Comparison of ENCODE assay signal across 8 cellular contexts in the genomic region with DNA sequence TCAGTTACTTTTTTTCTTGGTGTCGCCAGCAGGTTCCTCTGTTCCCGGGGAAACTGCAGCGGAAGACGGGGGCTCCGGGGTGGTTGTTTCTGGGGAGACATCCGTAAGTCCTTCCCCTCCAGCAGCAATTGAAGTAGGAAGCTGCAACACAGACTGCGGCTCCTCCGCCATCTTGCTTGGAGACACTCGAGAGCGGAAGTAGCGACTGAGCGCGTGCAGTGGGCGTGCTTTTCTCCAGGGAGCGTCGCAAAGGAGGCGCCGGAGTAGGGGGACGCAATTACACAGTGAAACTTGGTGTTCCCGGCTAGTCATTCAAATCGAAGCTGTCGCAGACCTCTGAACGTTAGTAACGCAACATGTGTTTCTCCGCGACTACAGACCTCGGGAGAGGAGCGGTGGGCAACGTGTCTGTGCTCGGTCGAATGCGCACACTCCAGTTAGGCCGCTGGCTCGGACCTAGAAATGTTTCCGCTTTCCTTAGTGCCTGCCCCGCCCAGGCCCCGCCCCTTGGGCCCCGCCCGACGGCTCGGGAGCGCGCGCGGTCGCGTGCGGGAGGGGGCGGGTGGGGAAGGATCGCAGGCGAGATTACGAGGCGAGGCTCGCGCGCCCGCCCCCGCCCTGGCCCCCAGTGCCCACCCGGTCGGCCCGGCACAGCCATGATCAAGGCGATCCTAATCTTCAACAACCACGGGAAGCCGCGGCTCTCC.
A peak's percentile ranks its signal among the peaks of the same experiment; 100 is the strongest.
DNase-seq lines count a peak whose midpoint lies in the region; ATAC-seq and TF ChIP-seq lines count a peak whose summit lies in the region.

A gene (plus strand): TSS at position 554 of the 707 bp plus-strand sequence. CDS start 103 bp downstream, at position 657.
A gene (minus strand): TSS at position 184 of the 707 bp plus-strand sequence. CDS start 13 bp downstream, at position 171.

- peaks cover 11% of the 10 kb centered on the region for H3K36me3 ChIP-seq in BLaER1

- peak within 1 kb of the TSS; percentile 85 for H3K4me3 ChIP-seq in BLaER1
- H3K4me3 ChIP-seq in choroid plexus epithelial cell (ENCODE audit: low read depth, low read length): peak within 1 kb of the TSS; percentile 86

- H3K4me2 ChIP-seq in BLaER1: peak within 1 kb of the TSS; percentile 86

- no peaks in the 10 kb centered on the region for H3K9me3 ChIP-seq in BLaER1

- peaks cover 84% of the 10 kb centered on the region for H4K20me1 ChIP-seq in BLaER1

- H3K9ac ChIP-seq in BLaER1: peak within 1 kb of the TSS; percentile 89

- ATAC-seq in GM19324 (IDR thresholded peaks at IDR 0.05; ENCODE audit: low FRiP score, unreplicated experiment) (peak; percentile 88), HG03460 (IDR thresholded peaks at IDR 0.05; ENCODE audit: unreplicated experiment) (peak; percentile 80)

- TF ChIP-seq CTCF in choroid plexus epithelial cell (conservative IDR thresholded peaks at IDR 0.05; ENCODE audit: low read depth, low read length): no peak

- H3K27ac ChIP-seq in BLaER1: peak within 1 kb of the TSS; percentile 85

- DNase-seq in NCI-H524 treated with DMSO at 0.1 percent for 48 hours (lab: John Stamatoyannopoulos, UW): peak; percentile 49
- DNase-seq in activated CD4-positive, alpha-beta T cell treated with anti-CD3 and anti-CD28 coated beads for 4 hours: peak; percentile 86 to 88
- DNase-seq in choroid plexus epithelial cell (ENCODE audit: low read depth): peak; percentile 94
- peak; percentile 96 for DNase-seq in kidney glomerular epithelial cell (lab: John Stamatoyannopoulos, UW)
- peak; percentile 85 for DNase-seq in stimulated activated CD4-positive, alpha-beta T cell treated with anti-CD3 and anti-CD28 coated beads, Interleukin-15, amount 100 ng/mL, for 48 hours (ENCODE audit: low read depth in 2 of 2)

- H3K27me3 ChIP-seq in BLaER1: no peaks in the 10 kb centered on the region

- peaks cover 51% of the 10 kb centered on the region for H3K4me1 ChIP-seq in BLaER1

Comparison
In these comparisons a context has a peak if more than half of its experiments do, and no peak if none do; other contexts are left out.
1. Peak in every context shown above with its lines: DNase-seq, ATAC-seq, H3K4me3 ChIP-seq and H3K27ac ChIP-seq.